1 cellular context compared by ENCODE assay signal in genomic region chr3:45020534-45020933, GRCh38.
TF ChIP-seq lines count a peak whose summit lies in the region.

No MANE protein-coding gene starts in this region.

TF ChIP-seq in K562, 482 proteins besides CTCF, POLR2A, EP300 and RAD21:
- TF ChIP-seq NR2F6 (CRISPR knock-in tag; IDR thresholded peaks at IDR 0.05) (no peak), HDAC6 (IDR thresholded peaks at IDR 0.05; ENCODE audit: low read depth, low read length) (no peak), SPI1 (IDR thresholded peaks at IDR 0.05; ENCODE audit: borderline replicate concordance, low read depth, low read length) (peak; percentile 50; the same call in 1 of the 2 replicates), RFX1 (IDR thresholded peaks at IDR 0.05) (no peak), GABPA (tag; conservative IDR thresholded peaks at IDR 0.05; ENCODE audit: low read depth) (no peak), ZNF407 (IDR thresholded peaks at IDR 0.05; ENCODE audit: low read depth) (no peak)
- TF ChIP-seq, protein P1, sequence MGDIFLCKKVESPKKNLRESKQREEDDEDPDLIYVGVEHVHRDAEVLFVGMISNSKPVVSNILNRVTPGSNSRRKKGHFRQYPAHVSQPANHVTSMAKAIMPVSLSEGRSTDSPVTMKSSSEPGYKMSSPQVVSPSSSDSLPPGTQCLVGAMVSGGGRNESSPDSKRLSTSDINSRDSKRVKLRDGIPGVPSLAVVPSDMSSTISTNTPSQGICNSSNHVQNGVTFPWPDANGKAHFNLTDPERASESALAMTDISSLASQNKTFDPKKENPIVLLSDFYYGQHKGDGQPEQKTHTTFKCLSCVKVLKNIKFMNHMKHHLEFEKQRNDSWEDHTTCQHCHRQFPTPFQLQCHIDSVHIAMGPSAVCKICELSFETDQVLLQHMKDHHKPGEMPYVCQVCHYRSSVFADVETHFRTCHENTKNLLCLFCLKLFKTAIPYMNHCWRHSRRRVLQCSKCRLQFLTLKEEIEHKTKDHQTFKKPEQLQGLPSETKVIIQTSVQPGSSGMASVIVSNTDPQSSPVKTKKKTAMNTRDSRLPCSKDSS (IDR thresholded peaks at IDR 0.05; ENCODE audit: low read depth, partially characterized antibody), result no peak
